ENCODE assay signal across 1 cellular context in the genomic region with DNA sequence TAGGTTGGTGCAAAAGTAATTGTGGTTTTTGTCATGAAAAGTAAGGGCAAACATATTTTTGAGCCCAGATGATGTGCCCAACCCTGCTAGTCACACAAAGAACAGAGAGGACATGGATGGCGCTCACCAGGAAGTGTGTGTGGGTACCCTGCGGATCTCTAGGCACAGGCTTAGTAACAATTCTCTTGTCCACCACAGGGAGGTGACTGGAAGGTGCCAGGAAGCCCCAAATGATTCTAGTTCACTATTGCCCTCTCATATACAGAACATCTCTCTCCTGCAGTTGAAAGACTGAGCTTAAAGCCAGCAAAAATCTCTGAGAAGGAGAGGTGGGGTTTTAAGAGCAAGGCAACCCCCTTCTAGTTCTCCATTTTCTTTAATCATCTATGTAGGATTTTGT.
TF ChIP-seq lines count a peak whose summit lies in the region.

No MANE protein-coding gene starts in this region.

TF ChIP-seq in GM12878, 131 proteins besides CTCF, POLR2A, EP300 and RAD21 (continued from another document):
- TF ChIP-seq MYB (IDR thresholded peaks at IDR 0.05; ENCODE audit: borderline replicate concordance, low read depth, low read length) (no peak), ESRRA (IDR thresholded peaks at IDR 0.05; ENCODE audit: low read length) (no peak), NR2F1 (conservative IDR thresholded peaks at IDR 0.05) (no peak), CBFB (IDR thresholded peaks at IDR 0.05; ENCODE audit: low read depth) (0 out of 2 replicates have a peak, but pooled peaks have one; percentile 24), CBX3 (IDR thresholded peaks at IDR 0.05; ENCODE audit: borderline replicate concordance, low read depth) (no peak), SPI1 (IDR thresholded peaks at IDR 0.05; ENCODE audit: borderline replicate concordance, insufficient read depth, low read depth, low read length) (0 out of 2 replicates have a peak, but pooled peaks have one; percentile 5), KAT2A (conservative IDR thresholded peaks at IDR 0.05; ENCODE audit: control insufficient read depth, low read depth, low read length) (no peak), JUNB (IDR thresholded peaks at IDR 0.05) (no peak), SMAD1 (IDR thresholded peaks at IDR 0.05; ENCODE audit: low read depth, partially characterized antibody) (no peak), SMAD5 (IDR thresholded peaks at IDR 0.05; ENCODE audit: low read depth) (no peak), PAX5 (IDR thresholded peaks at IDR 0.05; ENCODE audit: borderline replicate concordance, low read depth, low read length) (no peak), MTA2 (IDR thresholded peaks at IDR 0.05; ENCODE audit: low read depth) (no peak; the same call in 1 of the 2 replicates), NBN (IDR thresholded peaks at IDR 0.05) (peak; percentile 58), ZBED1 (IDR thresholded peaks at IDR 0.05; ENCODE audit: borderline replicate concordance) (no peak), RAD51 (IDR thresholded peaks at IDR 0.05) (no peak), HDGF (IDR thresholded peaks at IDR 0.05) (no peak), EED (IDR thresholded peaks at IDR 0.05; ENCODE audit: low read depth) (0 out of 2 replicates have a peak, but pooled peaks have one; percentile 27), CHD2 (IDR thresholded peaks at IDR 0.05; ENCODE audit: borderline replicate concordance, low read depth, low read length) (no peak), ZNF24 (IDR thresholded peaks at IDR 0.05) (peak; percentile 89), SIX5 (IDR thresholded peaks at IDR 0.05; ENCODE audit: low read depth, low read length, severe bottlenecking) (no peak), NR2C1 (IDR thresholded peaks at IDR 0.05) (no peak), RBBP5 (conservative IDR thresholded peaks at IDR 0.05) (no peak), SUPT20H (IDR thresholded peaks at IDR 0.05; ENCODE audit: borderline replicate concordance, control insufficient read depth, low read depth, low read length) (no peak), IKZF1 (conservative IDR thresholded peaks at IDR 0.05) (peak; percentile 60; the same call in 1 of the 2 replicates), TCF12 (IDR thresholded peaks at IDR 0.05; ENCODE audit: low read depth, low read length) (no peak)
- TF ChIP-seq, protein P1, sequence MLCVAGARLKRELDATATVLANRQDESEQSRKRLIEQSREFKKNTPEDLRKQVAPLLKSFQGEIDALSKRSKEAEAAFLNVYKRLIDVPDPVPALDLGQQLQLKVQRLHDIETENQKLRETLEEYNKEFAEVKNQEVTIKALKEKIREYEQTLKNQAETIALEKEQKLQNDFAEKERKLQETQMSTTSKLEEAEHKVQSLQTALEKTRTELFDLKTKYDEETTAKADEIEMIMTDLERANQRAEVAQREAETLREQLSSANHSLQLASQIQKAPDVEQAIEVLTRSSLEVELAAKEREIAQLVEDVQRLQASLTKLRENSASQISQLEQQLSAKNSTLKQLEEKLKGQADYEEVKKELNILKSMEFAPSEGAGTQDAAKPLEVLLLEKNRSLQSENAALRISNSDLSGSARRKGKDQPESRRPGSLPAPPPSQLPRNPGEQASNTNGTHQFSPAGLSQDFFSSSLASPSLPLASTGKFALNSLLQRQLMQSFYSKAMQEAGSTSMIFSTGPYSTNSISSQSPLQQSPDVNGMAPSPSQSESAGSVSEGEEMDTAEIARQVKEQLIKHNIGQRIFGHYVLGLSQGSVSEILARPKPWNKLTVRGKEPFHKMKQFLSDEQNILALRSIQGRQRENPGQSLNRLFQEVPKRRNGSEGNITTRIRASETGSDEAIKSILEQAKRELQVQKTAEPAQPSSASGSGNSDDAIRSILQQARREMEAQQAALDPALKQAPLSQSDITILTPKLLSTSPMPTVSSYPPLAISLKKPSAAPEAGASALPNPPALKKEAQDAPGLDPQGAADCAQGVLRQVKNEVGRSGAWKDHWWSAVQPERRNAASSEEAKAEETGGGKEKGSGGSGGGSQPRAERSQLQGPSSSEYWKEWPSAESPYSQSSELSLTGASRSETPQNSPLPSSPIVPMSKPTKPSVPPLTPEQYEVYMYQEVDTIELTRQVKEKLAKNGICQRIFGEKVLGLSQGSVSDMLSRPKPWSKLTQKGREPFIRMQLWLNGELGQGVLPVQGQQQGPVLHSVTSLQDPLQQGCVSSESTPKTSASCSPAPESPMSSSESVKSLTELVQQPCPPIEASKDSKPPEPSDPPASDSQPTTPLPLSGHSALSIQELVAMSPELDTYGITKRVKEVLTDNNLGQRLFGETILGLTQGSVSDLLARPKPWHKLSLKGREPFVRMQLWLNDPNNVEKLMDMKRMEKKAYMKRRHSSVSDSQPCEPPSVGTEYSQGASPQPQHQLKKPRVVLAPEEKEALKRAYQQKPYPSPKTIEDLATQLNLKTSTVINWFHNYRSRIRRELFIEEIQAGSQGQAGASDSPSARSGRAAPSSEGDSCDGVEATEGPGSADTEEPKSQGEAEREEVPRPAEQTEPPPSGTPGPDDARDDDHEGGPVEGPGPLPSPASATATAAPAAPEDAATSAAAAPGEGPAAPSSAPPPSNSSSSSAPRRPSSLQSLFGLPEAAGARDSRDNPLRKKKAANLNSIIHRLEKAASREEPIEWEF (IDR thresholded peaks at IDR 0.05; ENCODE audit: insufficient replicate concordance, low read depth, low read length) = no peak
- TF ChIP-seq, protein P2, sequence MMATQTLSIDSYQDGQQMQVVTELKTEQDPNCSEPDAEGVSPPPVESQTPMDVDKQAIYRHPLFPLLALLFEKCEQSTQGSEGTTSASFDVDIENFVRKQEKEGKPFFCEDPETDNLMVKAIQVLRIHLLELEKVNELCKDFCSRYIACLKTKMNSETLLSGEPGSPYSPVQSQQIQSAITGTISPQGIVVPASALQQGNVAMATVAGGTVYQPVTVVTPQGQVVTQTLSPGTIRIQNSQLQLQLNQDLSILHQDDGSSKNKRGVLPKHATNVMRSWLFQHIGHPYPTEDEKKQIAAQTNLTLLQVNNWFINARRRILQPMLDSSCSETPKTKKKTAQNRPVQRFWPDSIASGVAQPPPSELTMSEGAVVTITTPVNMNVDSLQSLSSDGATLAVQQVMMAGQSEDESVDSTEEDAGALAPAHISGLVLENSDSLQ (IDR thresholded peaks at IDR 0.05) = no peak
- TF ChIP-seq, protein P3, sequence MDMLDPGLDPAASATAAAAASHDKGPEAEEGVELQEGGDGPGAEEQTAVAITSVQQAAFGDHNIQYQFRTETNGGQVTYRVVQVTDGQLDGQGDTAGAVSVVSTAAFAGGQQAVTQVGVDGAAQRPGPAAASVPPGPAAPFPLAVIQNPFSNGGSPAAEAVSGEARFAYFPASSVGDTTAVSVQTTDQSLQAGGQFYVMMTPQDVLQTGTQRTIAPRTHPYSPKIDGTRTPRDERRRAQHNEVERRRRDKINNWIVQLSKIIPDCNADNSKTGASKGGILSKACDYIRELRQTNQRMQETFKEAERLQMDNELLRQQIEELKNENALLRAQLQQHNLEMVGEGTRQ (IDR thresholded peaks at IDR 0.05; ENCODE audit: borderline replicate concordance, low read depth, low read length) = no peak
